Comparison of ENCODE assay signal across 33 cellular contexts in genomic region chr7:133780912-133781311, GRCh38.
"Had no signal": no experiment of that assay in that cellular context is flagged by ENCODE, and none has a peak within 500 bp of the region (broad histone marks: within the 10 kb centered on the region; RNA-seq: fewer than 3 reads in every experiment).

No MANE protein-coding gene starts in this region.

- H3K9me3 ChIP-seq: adrenal gland, body of pancreas, breast epithelium had no signal

- DNase-seq: activated B cell treated with CpG ODN at 0.5 μM for 24 hours; activated CD4-positive, alpha-beta memory T cell treated with anti-CD3 and anti-CD28 coated beads for 36 hours; activated CD4-positive, alpha-beta T cell treated with anti-CD3 and anti-CD28 coated beads for 4 hours; activated CD4-positive, alpha-beta T cell treated with anti-CD3 and anti-CD28 coated beads, Interleukin-2, amount 10 ng/mL, durations not matched to agents 24 days and 14 days; activated CD4-positive, alpha-beta T cell treated with anti-CD3 and anti-CD28 coated beads, Interleukin-2, amount 50 U/mL, for 1 hour; activated CD4-positive, alpha-beta T cell treated with anti-CD3 and anti-CD28 coated beads, Interleukin-2, amount 50 U/mL, for 4 hours; activated CD4-positive, CD25-positive, alpha-beta regulatory T cell treated with anti-CD3 and anti-CD28 coated beads, Interleukin-2, amount 50 U/mL, for 72 hours; activated CD8-positive, alpha-beta memory T cell treated with anti-CD3 and anti-CD28 coated beads, Interleukin-2, amount 50 U/mL, for 4 hours; activated CD8-positive, alpha-beta T cell treated with anti-CD3 and anti-CD28 coated beads for 36 hours; activated effector memory CD4-positive, alpha-beta T cell treated with anti-CD3 and anti-CD28 coated beads, Interleukin-2, amount 50 U/mL, for 16 hours; activated gamma-delta T cell treated with Interleukin-2 at 50 U/mL for 16 hours; activated naive CD4-positive, alpha-beta T cell; activated naive CD4-positive, alpha-beta T cell treated with anti-CD3 and anti-CD28 coated beads for 36 hours; activated naive CD4-positive, alpha-beta T cell treated with anti-CD3 and anti-CD28 coated beads, Interleukin-2, amount 50 U/mL, for 16 hours; activated naive CD8-positive, alpha-beta T cell treated with anti-CD3 and anti-CD28 coated beads for 36 hours; activated T-cell treated with anti-CD3 and anti-CD28 coated beads for 4 hours; activated T-cell treated with anti-CD3 and anti-CD28 coated beads, Interleukin-2, amount 50 U/mL, for 1 hour; activated T-cell treated with anti-CD3 and anti-CD28 coated beads, Interleukin-2, amount 50 U/mL, for 4 hours; activated T-cell treated with anti-CD3 and anti-CD28 coated beads, Interleukin-2, amount 50 U/mL, for 72 hours; adrenal gland; amniotic stem cell; aorta; brain microvascular endothelial cell; central memory CD4-positive, alpha-beta T cell; T-helper 2 cell; T-helper 9 cell had no signal

- ATAC-seq: activated CD8-positive, alpha-beta T cell treated with anti-CD3 and anti-CD28 coated beads for 36 hours; activated naive CD4-positive, alpha-beta T cell treated with anti-CD3 and anti-CD28 coated beads, Interleukin-2, amount 50 U/mL, for 72 hours; activated T-cell treated with anti-CD3 and anti-CD28 coated beads, Interleukin-2, amount 50 U/mL, for 4 hours; activated T-cell treated with anti-CD3 and anti-CD28 coated beads, Interleukin-2, amount 50 U/mL, for 72 hours; activated T-helper 17 cell treated with anti-CD3 and anti-CD28 coated beads, Interleukin-2, amount 50 U/mL, for 72 hours; body of pancreas had no signal

- H3K36me3 ChIP-seq: adrenal gland, brain microvascular endothelial cell, breast epithelium had no signal

- H3K27ac ChIP-seq: adrenal gland, body of pancreas, brain microvascular endothelial cell, breast epithelium, VCaP had no signal

- H3K27me3 ChIP-seq: adrenal gland, body of pancreas, brain microvascular endothelial cell, breast epithelium had no signal

- H3K4me1 ChIP-seq: adrenal gland, body of pancreas, breast epithelium had no signal

- H3K4me3 ChIP-seq: adrenal gland, body of pancreas, breast epithelium had no signal

- FAIRE-seq: astrocyte, TTC549 had no signal
